ENCODE assay signal across 8 cellular contexts in the genomic region with DNA sequence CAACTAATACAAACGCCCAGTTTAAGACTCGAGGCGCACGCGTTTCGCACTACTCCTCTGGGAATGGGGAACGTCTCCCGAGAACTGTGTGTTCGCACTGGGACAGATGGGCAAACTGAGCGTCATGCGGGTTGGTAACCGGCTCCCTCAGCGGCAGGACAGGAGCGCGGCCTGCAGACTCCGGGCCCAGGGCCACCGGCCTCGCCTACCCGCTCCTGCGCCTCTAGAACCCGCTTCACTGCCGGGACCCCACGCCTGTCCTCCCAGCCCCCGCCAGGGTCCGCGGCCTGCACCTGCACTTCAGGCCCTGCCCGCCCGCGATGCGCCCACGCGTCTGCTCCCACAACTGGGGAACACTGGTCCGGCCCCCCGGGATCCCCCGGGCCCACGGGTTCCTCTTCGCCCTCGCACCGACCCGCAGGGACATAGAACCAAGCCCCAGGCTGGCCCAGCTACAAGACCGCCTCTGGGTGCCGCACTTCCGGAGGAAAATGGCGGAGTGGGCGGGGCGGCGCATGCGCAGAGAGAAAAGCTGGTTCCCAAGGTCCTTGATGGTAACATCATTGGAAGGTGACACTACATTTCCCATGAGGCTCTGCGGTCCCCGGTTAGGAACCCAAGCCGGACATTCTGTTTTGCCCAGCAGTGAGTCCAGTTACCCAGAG.
DNase-seq lines count a peak whose midpoint lies in the region.
"Not testable (repeated sequence)": the region's sequence is repeated elsewhere in the genome, so short reads cannot be mapped to it uniquely, and the experiment has no call there.

A gene (minus strand): TSS at position 459 of the 665 bp plus-strand sequence. CDS start 2,187 bp downstream, outside the sequence.

- in situ Hi-C loops in KBM-7 (cut with MboI; ENCODE audit: low pct_unique_long_range_greater_than_20kb, low sequenced_read_pairs): not testable (repeated sequence)

- peak; percentile 85 for DNase-seq in ELF-1 (ENCODE audit: low read depth, low spot score)
- DNase-seq in KBM-7: peak; percentile 83
- DNase-seq in RKO (ENCODE audit: low spot score): peak; percentile 63
- peak; percentile 91 for DNase-seq in activated CD8-positive, alpha-beta memory T cell treated with anti-CD3 and anti-CD28 coated beads, Interleukin-2, amount 50 U/mL, for 4 hours
- DNase-seq in dedifferentiated amniotic fluid mesenchymal stem cell (ENCODE audit: extremely low spot score): peak; percentile 65
- peak; percentile 84 for DNase-seq in iris pigment epithelial cell (ENCODE audit: low read depth)
- peak; percentile 92 for DNase-seq in retina
- DNase-seq in superior temporal gyrus (ENCODE audit: extremely low spot score): peak; percentile 89

Comparison
In these comparisons a context has a peak if more than half of its experiments do, and no peak if none do; other contexts are left out.
1. Peak in every context shown above with its lines: DNase-seq.